Comparison of ENCODE assay signal across 9 cellular contexts in the genomic region with DNA sequence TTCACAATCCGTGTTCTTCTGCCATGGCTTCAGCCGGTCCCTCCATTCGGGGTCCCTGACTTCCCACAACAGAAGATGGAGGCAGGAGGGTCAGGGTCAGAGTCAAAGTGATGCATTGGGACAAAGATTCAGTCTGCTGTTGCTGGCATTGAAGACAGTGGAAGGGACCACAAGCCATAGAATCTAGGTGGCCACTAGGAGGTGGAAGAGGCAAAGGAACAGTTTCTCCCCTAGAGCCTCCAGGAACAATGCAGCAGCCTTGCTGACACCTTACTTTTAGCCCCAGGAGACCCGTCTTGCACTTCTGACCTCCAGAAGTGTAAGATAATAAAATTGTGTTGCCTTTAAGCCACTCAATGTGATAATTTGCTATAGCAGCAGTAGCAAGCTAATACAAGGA. TPM values are rescaled to one million over a fixed set of nuclear protein-coding genes. Genes with fewer than 3 reads are reported as not detected.
DNase-seq lines count a peak whose midpoint lies in the region; ATAC-seq and TF ChIP-seq lines count a peak whose summit lies in the region.
"Had no signal": no experiment of that assay in that cellular context is flagged by ENCODE, and none has a peak within 500 bp of the region (broad histone marks: within the 10 kb centered on the region; RNA-seq: fewer than 3 reads in every experiment).

No MANE protein-coding gene starts in this region.

- no peak overlapping the region for H2AFZ ChIP-seq in GM23248

- H3K27ac Mint-ChIP-seq in immature natural killer cell (no peak overlapping the region), mesothelial cell of epicardium (no peak overlapping the region)
- H3K27ac Mint-ChIP-seq: stimulated activated naive CD8-positive, alpha-beta T cell treated with anti-CD3 and anti-CD28 coated beads, Interleukin-15, Interleukin-2, amounts not matched to agents 100 ng/mL and 50 ng/mL, for 24 hours had no signal

- 70 to 76% methylated on average over 4 of the region's 4 CpGs for WGBS in GM23248 (ENCODE audit: low coverage in 1 of 2, low lambda C conversion rate in 2 of 2, missing lambda C conversion rate in 2 of 2), 2 experiments

- in situ Hi-C loops in GM23248 (cut with MboI): no loop called here

- H3K9me3 Mint-ChIP-seq in immature natural killer cell (no peaks in the 10 kb centered on the region), mesothelial cell of epicardium (no peaks in the 10 kb centered on the region)
- H3K9me3 Mint-ChIP-seq: stimulated activated naive CD8-positive, alpha-beta T cell treated with anti-CD3 and anti-CD28 coated beads, Interleukin-15, Interleukin-2, amounts not matched to agents 100 ng/mL and 50 ng/mL, for 24 hours had no signal

- no peak overlapping the region for H3K4me2 ChIP-seq in GM23248 (ENCODE audit: unreplicated experiment)

- no peak overlapping the region for H3K4me3 Mint-ChIP-seq in immature natural killer cell
- no peak overlapping the region for H3K4me3 Mint-ChIP-seq in mesothelial cell of epicardium
- H3K4me3 Mint-ChIP-seq: stimulated activated naive CD8-positive, alpha-beta T cell treated with anti-CD3 and anti-CD28 coated beads, Interleukin-15, Interleukin-2, amounts not matched to agents 100 ng/mL and 50 ng/mL, for 24 hours had no signal

- no peak overlapping the region for H3K4me3 ChIP-seq in GM23248

- H3K36me3 ChIP-seq in GM23248 (ENCODE audit: low read depth): no peaks in the 10 kb centered on the region

- H3K4me1 Mint-ChIP-seq in immature natural killer cell (peaks cover 10 to 20% of the 10 kb centered on the region in 2 donors), mesothelial cell of epicardium (peaks cover 24% of the 10 kb centered on the region)

- H4K20me1 ChIP-seq in GM23248 (ENCODE audit: insufficient read depth): no peaks in the 10 kb centered on the region

- TF ChIP-seq CTCF in mesothelial cell of epicardium (IDR thresholded peaks at IDR 0.05; ENCODE audit: unreplicated experiment): no peak

- H3K79me2 ChIP-seq in GM23248 (ENCODE audit: insufficient read depth): no peaks in the 10 kb centered on the region

- no peak for ATAC-seq in HG03469 (IDR thresholded peaks at IDR 0.05; ENCODE audit: unreplicated experiment)

- no peaks in the 10 kb centered on the region for H3K27me3 ChIP-seq in GM23248 (replicated peaks; ENCODE audit: insufficient read depth)

- no peaks in the 10 kb centered on the region for H3K9me2 ChIP-seq in GM23248 (ENCODE audit: insufficient read depth)

- H3K27me3 Mint-ChIP-seq in immature natural killer cell (ENCODE audit: low read depth in 3 of 3) (no peaks in the 10 kb centered on the region), mesothelial cell of epicardium (ENCODE audit: low read depth) (no peaks in the 10 kb centered on the region)
- H3K27me3 Mint-ChIP-seq: stimulated activated naive CD8-positive, alpha-beta T cell treated with anti-CD3 and anti-CD28 coated beads, Interleukin-15, Interleukin-2, amounts not matched to agents 100 ng/mL and 50 ng/mL, for 24 hours had no signal

- no peaks in the 10 kb centered on the region for H3K9me3 ChIP-seq in GM23248 (ENCODE audit: low read depth)

- H3F3A ChIP-seq in GM23248 (ENCODE audit: insufficient read depth): peaks cover 15% of the 10 kb centered on the region

- no peak overlapping the region for H3K9ac ChIP-seq in GM23248

- DNase-seq in AG08395 (ENCODE audit: low spot score) (peak; percentile 49), GM23248 (peak; percentile 40), NCI-H524 treated with DMSO at 0.1 percent for 48 hours (lab: John Stamatoyannopoulos, UW) (peak; percentile 64), cerebellar cortex (ENCODE audit: low spot score) (peak; percentile 45), COLO829 (ENCODE audit: low spot score) (no peak), immature natural killer cell (no peak), mesothelial cell of epicardium (ENCODE audit: low spot score in 2 of 2, unreplicated experiment in 2 of 2) (no peak)

- H3K4me1 ChIP-seq in GM23248 (ENCODE audit: insufficient read depth): peaks cover 12% of the 10 kb centered on the region

- H3K36me3 Mint-ChIP-seq in immature natural killer cell: no peaks in the 10 kb centered on the region
- no peaks in the 10 kb centered on the region for H3K36me3 Mint-ChIP-seq in mesothelial cell of epicardium

- H3K27ac ChIP-seq in GM23248: no peak overlapping the region

RNA-seq across cellular contexts. Expression of a gene that starts 55.9 kb away (rescaled TPM):
- 29.8 and 30.6 TPM in 2 replicates for total RNA-seq in GM23248 (2014; rRNA removed; shearing (Covaris generic))
- polyA plus RNA-seq in GM23248 (2016; fragmentation: Nextera tagmentation; extraction: Ambion mirVana) (24.2 TPM in 2 replicates), immature natural killer cell (10 to 100 TPM; 25.2 to 48.0 (median 36.0) TPM)
- total RNA-seq in mesothelial cell of epicardium: 34.4 to 39.7 TPM (median 34.7 TPM) in 3 replicates

RNA-seq across cellular contexts. Expression of a gene that starts 56.6 kb away (rescaled TPM):
- 147 and 165 TPM in 2 replicates for total RNA-seq in GM23248 (2014; rRNA removed; shearing (Covaris generic))
- polyA plus RNA-seq in GM23248 (2016; fragmentation: Nextera tagmentation; extraction: Ambion mirVana): 116 and 123 TPM in 2 replicates
- polyA plus RNA-seq in immature natural killer cell: 100 to 1,000 TPM in 2 of 3 donors, 10 to 100 TPM in 1; 100.0 to 134 (median 125) TPM
- total RNA-seq in mesothelial cell of epicardium: 229 to 239 TPM (median 231 TPM) in 3 replicates

Comparison
In these comparisons a context has a peak if more than half of its experiments do, and no peak if none do; other contexts are left out.
1. DNase-seq: peak in AG08395 (single experiment), GM23248 (single experiment), NCI-H524 treated with DMSO at 0.1 percent for 48 hours (single experiment) and cerebellar cortex (single experiment); none in COLO829 (single experiment), immature natural killer cell (0 of 3) and mesothelial cell of epicardium (0 of 2).